13 cellular contexts compared by ENCODE assay signal in the genomic region with DNA sequence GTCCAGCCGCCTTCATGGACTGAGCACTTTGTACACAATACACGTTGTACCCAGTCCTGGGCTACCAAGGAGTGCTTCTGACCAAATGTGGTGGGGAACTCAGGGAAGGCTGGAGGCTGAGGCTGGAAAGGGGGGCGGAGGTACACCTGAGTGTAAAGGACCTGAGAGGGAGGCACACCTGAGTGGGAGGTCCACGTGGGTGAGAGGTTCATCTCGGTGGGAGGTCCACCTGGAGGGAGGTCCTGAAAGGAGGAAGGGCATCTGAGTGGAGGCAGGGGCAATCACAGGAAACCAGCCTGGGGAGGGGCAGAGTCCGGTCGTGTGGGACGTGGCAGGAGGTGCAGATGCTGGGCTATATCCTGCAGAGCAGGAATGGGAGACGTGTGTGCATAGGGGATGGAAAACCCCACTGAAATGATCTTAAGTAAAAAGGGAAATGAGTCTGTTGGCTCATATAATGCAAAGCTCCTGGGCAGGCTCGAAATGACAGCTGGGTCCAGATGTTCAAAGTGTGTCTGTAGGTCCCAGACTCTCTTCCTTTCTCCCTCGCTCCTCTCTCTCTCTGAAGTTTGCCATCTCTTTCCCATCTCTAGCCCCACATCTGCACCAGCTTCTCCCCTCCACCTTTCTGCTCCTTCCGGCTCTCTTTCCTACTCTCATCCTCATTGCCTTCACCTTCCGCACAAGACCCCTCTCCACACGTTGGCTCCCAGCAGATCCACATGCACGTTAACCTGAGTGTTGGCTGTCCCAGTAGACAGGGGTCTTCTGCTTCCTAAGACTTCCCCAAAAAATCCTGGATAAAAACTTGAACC.
DNase-seq lines count a peak whose midpoint lies in the region; ATAC-seq and TF ChIP-seq lines count a peak whose summit lies in the region.
"Had no signal": no experiment of that assay in that cellular context is flagged by ENCODE, and none has a peak within 500 bp of the region (broad histone marks: within the 10 kb centered on the region; RNA-seq: fewer than 3 reads in every experiment).

No MANE protein-coding gene starts in this region.

- H3K4me2 ChIP-seq in smooth muscle cell (no peak overlapping the region), GM23248 (ENCODE audit: unreplicated experiment) (no peak overlapping the region)

- peak; percentile 54 for ATAC-seq in left ventricle myocardium superior

- H3F3A ChIP-seq in smooth muscle cell (ENCODE audit: low read depth) (no peaks in the 10 kb centered on the region), GM23248 (ENCODE audit: insufficient read depth) (peaks cover 24% of the 10 kb centered on the region)

- H2AFZ ChIP-seq in smooth muscle cell (ENCODE audit: low read depth) = no peak overlapping the region
- H2AFZ ChIP-seq in GM23248 = no peak overlapping the region

- H3K9me2 ChIP-seq in GM23248 (ENCODE audit: insufficient read depth) = no peaks in the 10 kb centered on the region

- DNase-seq in HCEC 1CT = peak; percentile 60
- no peak for DNase-seq in SJCRH30
- DNase-seq in left ventricle myocardium superior = no peak
- no peak for DNase-seq in smooth muscle cell (lab: John Stamatoyannopoulos, UW; ENCODE audit: unreplicated experiment)
- DNase-seq in GM10248 (ENCODE audit: extremely low spot score) = no peak
- DNase-seq in ureter (ENCODE audit: low spot score) = no peak
- no peak for DNase-seq in GM23248
- DNase-seq: DMS79; NCI-H1694 treated with DMSO at 0.1 percent for 48 hours; stimulated activated CD4-positive, alpha-beta T cell treated with anti-CD3 and anti-CD28 coated beads, Interleukin-4, amount 100 ng/mL, for 24 hours; stimulated activated CD8-positive, alpha-beta memory T cell treated with anti-CD3 and anti-CD28 coated beads, Interleukin-4, amount 100 ng/mL, for 48 hours had no signal

- in situ Hi-C loops in GM23248 (cut with MboI) = no loop called here

- CTCF ChIA-PET in GM10248 (lab: Yijun Ruan, JAX) = no interaction called here

- H3K79me2 ChIP-seq in smooth muscle cell (ENCODE audit: low read depth) (no peaks in the 10 kb centered on the region), GM23248 (ENCODE audit: insufficient read depth) (no peaks in the 10 kb centered on the region)

- H3K36me3 ChIP-seq in SJCRH30 (no peaks in the 10 kb centered on the region), smooth muscle cell (ENCODE audit: low read depth) (no peaks in the 10 kb centered on the region), GM23248 (ENCODE audit: low read depth) (no peaks in the 10 kb centered on the region)
- H3K36me3 ChIP-seq: tibial artery had no signal

- H3K4me3 ChIP-seq in SJCRH30 = no peak overlapping the region
- no peak overlapping the region for H3K4me3 ChIP-seq in smooth muscle cell
- no peak overlapping the region for H3K4me3 ChIP-seq in GM23248
- H3K4me3 ChIP-seq: coronary artery had no signal

- H3K4me1 ChIP-seq in SJCRH30 (peaks cover 41% of the 10 kb centered on the region), smooth muscle cell (ENCODE audit: low read depth) (peaks cover 15% of the 10 kb centered on the region), GM23248 (ENCODE audit: insufficient read depth) (peaks cover 15% of the 10 kb centered on the region)

- intact Hi-C loops in left ventricle myocardium superior (cut with micrococcal nuclease) = no loop called here

- no peaks in the 10 kb centered on the region for H3K27me3 ChIP-seq in SJCRH30
- H3K27me3 ChIP-seq in smooth muscle cell (ENCODE audit: low read depth) = no peaks in the 10 kb centered on the region
- H3K27me3 ChIP-seq in GM23248 (replicated peaks; ENCODE audit: insufficient read depth) = no peaks in the 10 kb centered on the region
- H3K27me3 ChIP-seq: tibial artery had no signal

- H3K27ac ChIP-seq in SJCRH30 (peak overlapping the region; percentile 58), smooth muscle cell (ENCODE audit: low read depth) (peak overlapping the region; percentile 70), GM23248 (no peak overlapping the region)
- H3K27ac ChIP-seq: coronary artery, tibial artery had no signal

- H3K9me3 ChIP-seq in SJCRH30 (replicated peaks) = no peaks in the 10 kb centered on the region
- no peaks in the 10 kb centered on the region for H3K9me3 ChIP-seq in smooth muscle cell (replicated peaks; ENCODE audit: low read depth)
- H3K9me3 ChIP-seq in GM23248 (ENCODE audit: low read depth) = no peaks in the 10 kb centered on the region
- H3K9me3 ChIP-seq: tibial artery had no signal

- TF ChIP-seq CTCF in smooth muscle cell (IDR thresholded peaks at IDR 0.05; ENCODE audit: borderline replicate concordance, insufficient read depth, poor library complexity, severe bottlenecking) = no peak
- no peak for TF ChIP-seq CTCF in GM10248 (IDR thresholded peaks at IDR 0.05; ENCODE audit: control extremely low read depth, extremely low read depth, low read depth, missing control alignments)

- POLR2A ChIA-PET in GM10248 (lab: Yijun Ruan, JAX) = no interaction called here

- 62% methylated on average over 15 of the region's 15 CpGs for WGBS in smooth muscle cell (ENCODE audit: low lambda C conversion rate)
- 84% methylated on average over 15 of the region's 15 CpGs for WGBS in GM23248 (ENCODE audit: low coverage in 1 of 2, low lambda C conversion rate in 2 of 2, missing lambda C conversion rate in 2 of 2), 2 experiments

- H4K20me1 ChIP-seq in smooth muscle cell (ENCODE audit: low read depth) = no peaks in the 10 kb centered on the region
- no peaks in the 10 kb centered on the region for H4K20me1 ChIP-seq in GM23248 (ENCODE audit: insufficient read depth)

- H3K9ac ChIP-seq in smooth muscle cell (ENCODE audit: low read depth) = peak overlapping the region; percentile 30
- H3K9ac ChIP-seq in GM23248 = no peak overlapping the region
